8 cellular contexts compared by ENCODE assay signal in the genomic region with DNA sequence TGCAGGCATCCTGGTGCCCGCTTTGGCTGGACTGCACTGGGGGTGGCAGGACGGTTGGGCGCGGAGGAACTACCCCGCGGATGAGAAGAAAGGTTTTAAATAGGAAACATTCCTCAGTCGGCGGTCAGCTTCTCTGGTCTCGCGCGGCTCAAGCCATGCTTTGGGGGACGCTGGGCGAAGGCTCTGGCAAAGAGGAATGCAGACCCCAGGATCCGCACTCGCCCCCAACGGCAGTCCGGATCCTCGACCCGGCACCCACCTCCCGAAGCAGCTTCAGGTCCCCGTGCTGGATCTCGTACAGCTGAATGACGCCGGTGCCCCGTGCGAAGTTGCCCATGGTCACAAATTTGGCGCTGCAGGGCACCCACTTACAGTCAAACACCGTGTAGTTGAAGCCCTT. TPM values are rescaled to one million over a fixed set of nuclear protein-coding genes. Genes with fewer than 3 reads are reported as not detected.
DNase-seq lines count a peak whose midpoint lies in the region; ATAC-seq, FAIRE-seq and TF ChIP-seq lines count a peak whose summit lies in the region.

No MANE protein-coding gene starts in this region.

- H3K36me3 ChIP-seq in ES-I3 (ENCODE audit: insufficient read depth, low read length) (peaks cover 14% of the 10 kb centered on the region), GM12878 (ENCODE audit: control insufficient read depth in 2 of 2, insufficient read depth in 2 of 2, low read length in 1 of 2) (peaks cover 0 to 10% of the 10 kb centered on the region in 2 experiments; a peak in 2 of 4 replicates), kidney epithelial cell (ENCODE audit: control insufficient read depth, insufficient read depth, low read length) (no peaks in the 10 kb centered on the region), suprapubic skin (peaks cover 13% of the 10 kb centered on the region)

- in situ Hi-C loops in GM12878 (cut with MboI): no loop called here

- H3K79me2 ChIP-seq in GM12878 (ENCODE audit: control insufficient read depth, insufficient read depth, low read length): peaks cover 40% of the 10 kb centered on the region

- SMC1A ChIA-PET in GM12878 (lab: Charles Lee; ENCODE audit: uncharacterized antibody, unreplicated experiment): interaction anchor here (0.8 to 2.1 kb wide), 13 partner anchors 13 to 284 kb away, joined by 3 to 12 read pairs (median 6); a partner anchor contains a TSS

- no peaks in the 10 kb centered on the region for H3K9me3 ChIP-seq in ES-I3 (ENCODE audit: control insufficient read depth, insufficient read depth, low read length)
- H3K9me3 ChIP-seq in GM12878 (replicated peaks; ENCODE audit: control insufficient read depth, insufficient read depth, low read length): no peaks in the 10 kb centered on the region
- H3K9me3 ChIP-seq in suprapubic skin: no peaks in the 10 kb centered on the region

- H3K27ac ChIP-seq in GM12878 (ENCODE audit: control insufficient read depth, insufficient read depth) (peak overlapping the region; percentile 97), suprapubic skin (peak overlapping the region; percentile 97)

- BruUV-seq in GM12878 (replicated peaks; lab: Mats Ljungman, UMichigan): TSS peak; percentile 85

- TF ChIP-seq EP300 in GM12878 (IDR thresholded peaks at IDR 0.05; ENCODE audit: borderline replicate concordance in 1 of 2, control insufficient read depth in 1 of 2, low read depth in 2 of 2, low read length in 2 of 2): 0 out of 4 replicates have a peak, but pooled peaks of 1 of the 2 experiments have one; percentile 5
- no peak for TF ChIP-seq EP300 in suprapubic skin (IDR thresholded peaks at IDR 0.05)

- peak overlapping the region; percentile 97 for H2AFZ ChIP-seq in GM12878 (ENCODE audit: control insufficient read depth, low read depth, low read length)

- intact Hi-C loops in GM12878 (cut with micrococcal nuclease; ENCODE audit: unreplicated experiment): loop anchor here (2.0 kb wide), 1 partner anchor 36 kb away; no protein-coding TSS in a partner anchor

- H3K4me2 ChIP-seq in GM12878 (ENCODE audit: control insufficient read depth, insufficient read depth): peak overlapping the region; percentile 91

- CTCF ChIA-PET in GM12878 (lab: Yijun Ruan, JAX): interaction anchor here (0.7 to 3.6 kb wide), 10 partner anchors 19 to 307 kb away, joined by 3 to 25 read pairs (median 5); a partner anchor contains a TSS

- POLR2A ChIA-PET in GM12878 (lab: Charles Lee): interaction anchor here (0.7 to 1.5 kb wide), 5 partner anchors 12 to 255 kb away, joined by 3 to 5 read pairs (median 3); a partner anchor contains a TSS

- WGBS in GM12878 (ENCODE audit: insufficient coverage, insufficient replicate concordance, low lambda C conversion rate, missing lambda C conversion rate): under 1% methylated on average over 28 of the region's 28 CpGs
- 0% methylated on average over 25 of the region's 28 CpGs for WGBS in suprapubic skin

- H3K4me1 ChIP-seq in ES-I3 (ENCODE audit: insufficient read depth, low read length) (no peaks in the 10 kb centered on the region), GM12878 (ENCODE audit: control insufficient read depth, insufficient read depth, low read length) (peaks cover 10% of the 10 kb centered on the region), suprapubic skin (peaks cover 33% of the 10 kb centered on the region)

- no peaks in the 10 kb centered on the region for H3K27me3 ChIP-seq in GM12878 (replicated peaks in 1 of 2; ENCODE audit: control insufficient read depth in 2 of 2, insufficient read depth in 2 of 2, low read length in 1 of 2)
- no peaks in the 10 kb centered on the region for H3K27me3 ChIP-seq in kidney epithelial cell (ENCODE audit: control insufficient read depth, insufficient read depth, low read length)
- no peaks in the 10 kb centered on the region for H3K27me3 ChIP-seq in suprapubic skin

- TF ChIP-seq RAD21 in GM12878 (IDR thresholded peaks at IDR 0.05; ENCODE audit: insufficient read depth, low read depth, low read length): no peak

- DNase-seq in GM12878 (ENCODE audit: low read depth, low spot score) (no peak), kidney epithelial cell (ENCODE audit: low read depth) (no peak), suprapubic skin (ENCODE audit: low spot score in 2 of 2) (peak; percentile 73 to 80), DMS79 treated with DMSO at 0.1 percent for 48 hours (lab: John Stamatoyannopoulos, UW) (no peak)
- no peak for DNase-seq in activated CD8-positive, alpha-beta memory T cell treated with anti-CD3 and anti-CD28 coated beads for 24 hours

- peak overlapping the region; percentile 98 for H3K4me3 ChIP-seq in GM12878
- H3K4me3 ChIP-seq in kidney epithelial cell (ENCODE audit: low read depth, low read length): peak overlapping the region; percentile 79
- peak overlapping the region; percentile 96 for H3K4me3 ChIP-seq in suprapubic skin

- no peak for TF ChIP-seq CTCF in GM12878 (IDR thresholded peaks at IDR 0.05 in 2 of 3, conservative IDR thresholded peaks at IDR 0.05 in 1 of 3; ENCODE audit: control insufficient read depth in 2 of 3, extremely low read depth in 1 of 3, insufficient read depth in 1 of 3, low read depth in 3 of 3, low read length in 3 of 3)
- TF ChIP-seq CTCF in kidney epithelial cell (IDR thresholded peaks at IDR 0.05; ENCODE audit: insufficient read depth, low read length, poor library complexity, severe bottlenecking): no peak
- no peak for TF ChIP-seq CTCF in suprapubic skin (IDR thresholded peaks at IDR 0.05)

- RAD21 ChIA-PET in GM12878 (lab: Charles Lee; ENCODE audit: unreplicated experiment): interaction anchor here (0.9 to 3.6 kb wide), 5 partner anchors 29 to 306 kb away, joined by 3 to 13 read pairs (median 3); no protein-coding TSS in a partner anchor

- TF ChIP-seq POLR2A in GM12878 (IDR thresholded peaks at IDR 0.05; ENCODE audit: low read depth, low read length) (no peak), suprapubic skin (IDR thresholded peaks at IDR 0.05) (no peak)

- no peak for FAIRE-seq in GM12878 (lab: Jason Lieb, UNC)

- no peaks in the 10 kb centered on the region for H4K20me1 ChIP-seq in GM12878 (ENCODE audit: control insufficient read depth, insufficient read depth)

- H3K9ac ChIP-seq in ES-I3 (ENCODE audit: low read depth, low read length) (peak overlapping the region; percentile 96), GM12878 (ENCODE audit: control insufficient read depth, insufficient read depth, low read length) (peak overlapping the region; percentile 87)

- ATAC-seq in GM21381 (IDR thresholded peaks at IDR 0.05; ENCODE audit: unreplicated experiment) (peak; percentile 28), HG03571 (IDR thresholded peaks at IDR 0.05; ENCODE audit: unreplicated experiment) (peak; percentile 26), GM12878 (peak; percentile 66)

TF ChIP-seq in GM12878, 131 proteins besides CTCF, POLR2A, EP300 and RAD21 (continues in another document):
- TF ChIP-seq RBBP5 (conservative IDR thresholded peaks at IDR 0.05) (peak; percentile 52; the same call in 1 of the 2 replicates), NRF1 (conservative IDR thresholded peaks at IDR 0.05; ENCODE audit: low read depth, low read length) (no peak), ESRRA (IDR thresholded peaks at IDR 0.05; ENCODE audit: low read length) (no peak), RFX5 (IDR thresholded peaks at IDR 0.05; ENCODE audit: low read depth, low read length) (no peak), ZZZ3 (IDR thresholded peaks at IDR 0.05; ENCODE audit: control insufficient read depth, insufficient read length, low read depth) (no peak), CHD2 (IDR thresholded peaks at IDR 0.05; ENCODE audit: borderline replicate concordance, low read depth, low read length) (no peak)
- TF ChIP-seq, protein P1, sequence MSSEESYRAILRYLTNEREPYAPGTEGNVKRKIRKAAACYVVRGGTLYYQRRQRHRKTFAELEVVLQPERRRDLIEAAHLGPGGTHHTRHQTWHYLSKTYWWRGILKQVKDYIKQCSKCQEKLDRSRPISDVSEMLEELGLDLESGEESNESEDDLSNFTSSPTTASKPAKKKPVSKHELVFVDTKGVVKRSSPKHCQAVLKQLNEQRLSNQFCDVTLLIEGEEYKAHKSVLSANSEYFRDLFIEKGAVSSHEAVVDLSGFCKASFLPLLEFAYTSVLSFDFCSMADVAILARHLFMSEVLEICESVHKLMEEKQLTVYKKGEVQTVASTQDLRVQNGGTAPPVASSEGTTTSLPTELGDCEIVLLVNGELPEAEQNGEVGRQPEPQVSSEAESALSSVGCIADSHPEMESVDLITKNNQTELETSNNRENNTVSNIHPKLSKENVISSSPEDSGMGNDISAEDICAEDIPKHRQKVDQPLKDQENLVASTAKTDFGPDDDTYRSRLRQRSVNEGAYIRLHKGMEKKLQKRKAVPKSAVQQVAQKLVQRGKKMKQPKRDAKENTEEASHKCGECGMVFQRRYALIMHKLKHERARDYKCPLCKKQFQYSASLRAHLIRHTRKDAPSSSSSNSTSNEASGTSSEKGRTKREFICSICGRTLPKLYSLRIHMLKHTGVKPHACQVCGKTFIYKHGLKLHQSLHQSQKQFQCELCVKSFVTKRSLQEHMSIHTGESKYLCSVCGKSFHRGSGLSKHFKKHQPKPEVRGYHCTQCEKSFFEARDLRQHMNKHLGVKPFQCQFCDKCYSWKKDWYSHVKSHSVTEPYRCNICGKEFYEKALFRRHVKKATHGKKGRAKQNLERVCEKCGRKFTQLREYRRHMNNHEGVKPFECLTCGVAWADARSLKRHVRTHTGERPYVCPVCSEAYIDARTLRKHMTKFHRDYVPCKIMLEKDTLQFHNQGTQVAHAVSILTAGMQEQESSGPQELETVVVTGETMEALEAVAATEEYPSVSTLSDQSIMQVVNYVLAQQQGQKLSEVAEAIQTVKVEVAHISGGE (CRISPR knock-in tag; IDR thresholded peaks at IDR 0.05): no peak

RNA-seq across cellular contexts. Expression of a gene that starts 0.7 kb away (rescaled TPM):
- 6.5 and 7.3 TPM in 2 replicates for total RNA-seq in GM12878 (2013; cell fraction: nucleolus; rRNA removed)
- 30.3 and 30.8 TPM in 2 replicates for total RNA-seq in GM12878 (2014; rRNA removed)
- total RNA-seq in GM12878 (2014; rRNA removed; fragmentation: Illumina TruSeq; extraction: Trizol): 29.1 and 30.2 TPM in 2 replicates
- total RNA-seq in GM12878 (2021): 21.8 and 23.7 TPM in 2 replicates
- polyA plus RNA-seq in GM12878 (2011; ENCODE audit: low read depth): 15.7 TPM
- polyA plus RNA-seq in GM12878 (2011; rRNA removed): 18.8 and 21.9 TPM in 2 replicates
- polyA plus RNA-seq in GM12878 (2011; cell fraction: cytosol; rRNA removed): 12.3 and 15.0 TPM in 2 replicates
- polyA plus RNA-seq in GM12878 (2011; cell fraction: nucleus; rRNA removed): 4.2 and 10.1 TPM in 2 replicates
- polyA plus RNA-seq in GM12878 (2012): 12.3 and 16.4 TPM in 2 replicates
- polyA plus RNA-seq in GM12878 (2014; fragmentation: Illumina TruSeq; extraction: Trizol): 33.4 and 34.2 TPM in 2 replicates
- polyA plus RNA-seq in GM12878 (2014; fragmentation: Nextera tagmentation; extraction: Ambion mirVana): 10 to 100 TPM in 1 of 2 experiments, 1 to 10 TPM in 1; 9.7 to 18.5 TPM
- 31.2 and 34.4 TPM in 2 replicates for polyA plus RNA-seq in GM12878 (2014; rRNA removed)
- polyA plus RNA-seq in GM12878 (2016; fragmentation: Nextera tagmentation; extraction: Ambion mirVana): 10 to 100 TPM; 57.2 to 60.2 TPM
- 3.8 and 4.2 TPM in 2 replicates for polyA minus RNA-seq in GM12878 (2011; rRNA and poly(A)+ RNA removed)
- 3.1 and 4.8 TPM in 2 replicates for polyA minus RNA-seq in GM12878 (2011; cell fraction: cytosol; rRNA and poly(A)+ RNA removed)
- 2.5 and 3.8 TPM in 2 replicates for polyA minus RNA-seq in GM12878 (2011; cell fraction: nucleus; rRNA and poly(A)+ RNA removed)
- total RNA-seq in kidney epithelial cell: 21.2 and 29.2 TPM in 2 replicates
- 10 to 100 TPM in 3 of 4 donors, 1 to 10 TPM in 1; 8.4 to 20.2 (median 15.5) TPM for total RNA-seq in suprapubic skin

Comparison
In these comparisons a context has a peak if more than half of its experiments do, and no peak if none do; other contexts are left out.
1. DNase-seq: peak in suprapubic skin (2 of 2); none in GM12878 (single experiment), kidney epithelial cell (single experiment), DMS79 treated with DMSO at 0.1 percent for 48 hours (single experiment) and activated CD8-positive, alpha-beta memory T cell treated with anti-CD3 and anti-CD28 coated beads for 24 hours (single experiment).
2. Peak in every context shown above with its lines, with median percentiles within 50 percentile points of each other: ATAC-seq and H3K4me3 ChIP-seq.